8 cellular contexts compared by ENCODE assay signal in genomic region chr3:172042136-172042535, GRCh38. TPM values are rescaled to one million over a fixed set of nuclear protein-coding genes. Genes with fewer than 3 reads are reported as not detected.
DNase-seq lines count a peak whose midpoint lies in the region; ATAC-seq, FAIRE-seq and TF ChIP-seq lines count a peak whose summit lies in the region.

No MANE protein-coding gene starts in this region.

- H3K9me3 ChIP-seq in GM12878 (replicated peaks; ENCODE audit: control insufficient read depth, insufficient read depth, low read length) = no peaks in the 10 kb centered on the region
- H3K9me3 ChIP-seq in left lung = no peaks in the 10 kb centered on the region
- H3K9me3 ChIP-seq in tibial artery = no peaks in the 10 kb centered on the region
- H3K9me3 ChIP-seq in WERI-Rb-1 (ENCODE audit: severe bottlenecking) = no peaks in the 10 kb centered on the region

- no peak for DNase-seq in activated CD8-positive, alpha-beta T cell treated with anti-CD3 and anti-CD28 coated beads, Interleukin-2, amount 10 ng/mL, durations not matched to agents 7 days and 5 days
- no peak for DNase-seq in activated CD8-positive, alpha-beta T cell treated with anti-CD3 and anti-CD28 coated beads for 36 hours
- no peak for DNase-seq in GM12878 (ENCODE audit: low read depth, low spot score)
- DNase-seq in left lung = no peak
- no peak for DNase-seq in tibial artery
- no peak for DNase-seq in NCI-H2196 treated with DMSO at 0.1 percent for 48 hours (lab: John Stamatoyannopoulos, UW; ENCODE audit: unreplicated experiment)
- no peak for DNase-seq in Kasumi-1 (lab: John Stamatoyannopoulos, UW)
- no peak for DNase-seq in WERI-Rb-1

- TF ChIP-seq POLR2A in GM12878 (IDR thresholded peaks at IDR 0.05; ENCODE audit: low read depth, low read length) = no peak

- WGBS in GM12878 (ENCODE audit: insufficient coverage, insufficient replicate concordance, low lambda C conversion rate, missing lambda C conversion rate) = 84% methylated on average over 5 of the region's 5 CpGs

- no peak for FAIRE-seq in GM12878 (lab: Jason Lieb, UNC)

- TF ChIP-seq RAD21 in GM12878 (IDR thresholded peaks at IDR 0.05; ENCODE audit: insufficient read depth, low read depth, low read length) = no peak

- H3K79me2 ChIP-seq in GM12878 (ENCODE audit: control insufficient read depth, insufficient read depth, low read length) = peaks cover 75% of the 10 kb centered on the region

- H3K4me3 ChIP-seq in GM12878 (no peak overlapping the region), left lung (peak overlapping the region; percentile 99), tibial artery (peak overlapping the region; percentile 70 to 81), WERI-Rb-1 (ENCODE audit: low read depth, low read length) (no peak overlapping the region)

- no peaks in the 10 kb centered on the region for H3K9me3 Mint-ChIP-seq in activated CD8-positive, alpha-beta T cell treated with anti-CD3 and anti-CD28 coated beads, Interleukin-2, amount 10 ng/mL, durations not matched to agents 7 days and 5 days (ENCODE audit: insufficient read depth)
- no peaks in the 10 kb centered on the region for H3K9me3 Mint-ChIP-seq in activated CD8-positive, alpha-beta T cell treated with anti-CD3 and anti-CD28 coated beads for 36 hours

- no peak overlapping the region for H3K9ac ChIP-seq in GM12878 (ENCODE audit: control insufficient read depth, insufficient read depth, low read length)

- RAD21 ChIA-PET in GM12878 (lab: Charles Lee; ENCODE audit: unreplicated experiment) = interaction anchor here (0.9 to 7.5 kb wide), 14 partner anchors 15 to 290 kb away, joined by 3 to 70 read pairs (median 7); no protein-coding TSS in a partner anchor

- peaks cover 11% of the 10 kb centered on the region for H3K4me1 Mint-ChIP-seq in activated CD8-positive, alpha-beta T cell treated with anti-CD3 and anti-CD28 coated beads, Interleukin-2, amount 10 ng/mL, durations not matched to agents 7 days and 5 days (ENCODE audit: low read depth)
- H3K4me1 Mint-ChIP-seq in activated CD8-positive, alpha-beta T cell treated with anti-CD3 and anti-CD28 coated beads for 36 hours (ENCODE audit: low read depth) = peaks cover 42% of the 10 kb centered on the region

- BruUV-seq in GM12878 (replicated peaks; lab: Mats Ljungman, UMichigan) = no TSS peak

- H3K4me3 Mint-ChIP-seq in activated CD8-positive, alpha-beta T cell treated with anti-CD3 and anti-CD28 coated beads, Interleukin-2, amount 10 ng/mL, durations not matched to agents 7 days and 5 days = peak overlapping the region; percentile 18
- H3K4me3 Mint-ChIP-seq in activated CD8-positive, alpha-beta T cell treated with anti-CD3 and anti-CD28 coated beads for 36 hours = no peak overlapping the region

- no peak overlapping the region for H3K27ac Mint-ChIP-seq in activated CD8-positive, alpha-beta T cell treated with anti-CD3 and anti-CD28 coated beads, Interleukin-2, amount 10 ng/mL, durations not matched to agents 7 days and 5 days
- no peak overlapping the region for H3K27ac Mint-ChIP-seq in activated CD8-positive, alpha-beta T cell treated with anti-CD3 and anti-CD28 coated beads for 36 hours

- H3K4me1 ChIP-seq in GM12878 (ENCODE audit: control insufficient read depth, insufficient read depth, low read length) = peaks cover 7% of the 10 kb centered on the region; the same call in 1 of the 2 replicates
- H3K4me1 ChIP-seq in left lung = peaks cover 13 to 68% of the 10 kb centered on the region in 2 donors
- peaks cover 0 to 65% (median 23%) of the 10 kb centered on the region in 4 donors for H3K4me1 ChIP-seq in tibial artery

- H4K20me1 ChIP-seq in GM12878 (ENCODE audit: control insufficient read depth, insufficient read depth) = no peaks in the 10 kb centered on the region

- H3K27me3 Mint-ChIP-seq in activated CD8-positive, alpha-beta T cell treated with anti-CD3 and anti-CD28 coated beads, Interleukin-2, amount 10 ng/mL, durations not matched to agents 7 days and 5 days (ENCODE audit: low read depth) = peaks cover 5% of the 10 kb centered on the region
- H3K27me3 Mint-ChIP-seq in activated CD8-positive, alpha-beta T cell treated with anti-CD3 and anti-CD28 coated beads for 36 hours = no peaks in the 10 kb centered on the region

- intact Hi-C loops in activated CD8-positive, alpha-beta T cell treated with anti-CD3 and anti-CD28 coated beads for 36 hours (cut with micrococcal nuclease) = loop anchor here (5.0 kb wide), 1 partner anchor 65 kb away; no protein-coding TSS in a partner anchor
- intact Hi-C loops in GM12878 (cut with micrococcal nuclease; ENCODE audit: unreplicated experiment) = loop anchor here (5.0 kb wide), 1 partner anchor 90 kb away; no protein-coding TSS in a partner anchor
- intact Hi-C loops in left lung (cut with DNase I) = loop anchor here in 1 of 2 donors (5.0 kb wide), 1 partner anchor 85 kb away; no protein-coding TSS in a partner anchor
- intact Hi-C loops in tibial artery (cut with DNase I; ENCODE audit: low total_unique reads) = loop anchor here (5.0 kb wide), 1 partner anchor 290 kb away; no protein-coding TSS in a partner anchor

- POLR2A ChIA-PET in activated CD8-positive, alpha-beta T cell treated with anti-CD3 and anti-CD28 coated beads, Interleukin-2, amount 10 ng/mL, durations not matched to agents 7 days and 5 days (lab: Charles Lee) = interaction anchor here (1.1 kb wide), 1 partner anchor 45 kb away, joined by 3 read pairs; no protein-coding TSS in a partner anchor
- POLR2A ChIA-PET in activated CD8-positive, alpha-beta T cell treated with anti-CD3 and anti-CD28 coated beads for 36 hours (lab: Charles Lee) = interaction anchor here (0.6 kb wide), 1 partner anchor 708 kb away, joined by 4 read pairs; the partner anchor contains the start of gene ECT2
- POLR2A ChIA-PET in GM12878 (lab: Charles Lee) = interaction anchor here (0.6 to 1.7 kb wide), 10 partner anchors 11 to 185 kb away, joined by 3 to 11 read pairs (median 4); no protein-coding TSS in a partner anchor

- TF ChIP-seq EP300 in GM12878 (IDR thresholded peaks at IDR 0.05; ENCODE audit: borderline replicate concordance in 1 of 2, control insufficient read depth in 1 of 2, low read depth in 2 of 2, low read length in 2 of 2) = no peak

- in situ Hi-C loops in GM12878 (cut with MboI) = no loop called here

- no peak overlapping the region for H2AFZ ChIP-seq in GM12878 (ENCODE audit: control insufficient read depth, low read depth, low read length)

- no peak overlapping the region for H3K27ac ChIP-seq in GM12878 (ENCODE audit: control insufficient read depth, insufficient read depth)
- H3K27ac ChIP-seq in left lung = peak overlapping the region; percentile 98 to 99
- peak overlapping the region; percentile 97 to 100 for H3K27ac ChIP-seq in tibial artery
- no peak overlapping the region for H3K27ac ChIP-seq in WERI-Rb-1

- peak overlapping the region; percentile 34 for H3K4me2 ChIP-seq in GM12878 (ENCODE audit: control insufficient read depth, insufficient read depth)

- H3K27me3 ChIP-seq in GM12878 (replicated peaks in 1 of 2; ENCODE audit: control insufficient read depth in 2 of 2, insufficient read depth in 2 of 2, low read length in 1 of 2) (no peaks in the 10 kb centered on the region), left lung (no peaks in the 10 kb centered on the region), tibial artery (no peaks in the 10 kb centered on the region), WERI-Rb-1 (ENCODE audit: insufficient read depth, low read depth, severe bottlenecking) (no peaks in the 10 kb centered on the region)

- H3K36me3 ChIP-seq in GM12878 (ENCODE audit: control insufficient read depth in 2 of 2, insufficient read depth in 2 of 2, low read length in 1 of 2) (no peaks in the 10 kb centered on the region), left lung (no peaks in the 10 kb centered on the region), tibial artery (no peaks in the 10 kb centered on the region), WERI-Rb-1 (peaks cover 5% of the 10 kb centered on the region; the same call in 1 of the 2 replicates)

- H3K36me3 Mint-ChIP-seq in activated CD8-positive, alpha-beta T cell treated with anti-CD3 and anti-CD28 coated beads, Interleukin-2, amount 10 ng/mL, durations not matched to agents 7 days and 5 days (ENCODE audit: low read depth) = no peaks in the 10 kb centered on the region
- H3K36me3 Mint-ChIP-seq in activated CD8-positive, alpha-beta T cell treated with anti-CD3 and anti-CD28 coated beads for 36 hours (ENCODE audit: low read depth) = no peaks in the 10 kb centered on the region

- CTCF ChIA-PET in activated CD8-positive, alpha-beta T cell treated with anti-CD3 and anti-CD28 coated beads, Interleukin-2, amount 10 ng/mL, durations not matched to agents 7 days and 5 days (lab: Charles Lee) = interaction anchor here (0.7 to 1.5 kb wide), 4 partner anchors 12 to 290 kb away, joined by 3 to 5 read pairs (median 4); no protein-coding TSS in a partner anchor
- CTCF ChIA-PET in activated CD8-positive, alpha-beta T cell treated with anti-CD3 and anti-CD28 coated beads for 36 hours (lab: Charles Lee) = interaction anchor here (1.0 to 1.8 kb wide), 4 partner anchors 12 to 290 kb away, joined by 3 to 7 read pairs (median 3); no protein-coding TSS in a partner anchor
- CTCF ChIA-PET in GM12878 (lab: Yijun Ruan, JAX) = interaction anchor here (0.8 to 1.9 kb wide), 11 partner anchors 12 to 301 kb away, joined by 3 to 9 read pairs (median 4); no protein-coding TSS in a partner anchor

- SMC1A ChIA-PET in GM12878 (lab: Charles Lee; ENCODE audit: uncharacterized antibody, unreplicated experiment) = interaction anchor here (0.6 to 7.2 kb wide), 22 partner anchors 9 to 299 kb away, joined by 3 to 110 read pairs (median 5); no protein-coding TSS in a partner anchor

- TF ChIP-seq CTCF in activated CD8-positive, alpha-beta T cell treated with anti-CD3 and anti-CD28 coated beads for 36 hours (IDR thresholded peaks at IDR 0.05) = no peak
- TF ChIP-seq CTCF in GM12878 (IDR thresholded peaks at IDR 0.05 in 2 of 3, conservative IDR thresholded peaks at IDR 0.05 in 1 of 3; ENCODE audit: control insufficient read depth in 2 of 3, extremely low read depth in 1 of 3, insufficient read depth in 1 of 3, low read depth in 3 of 3, low read length in 3 of 3) (no peak), left lung (IDR thresholded peaks at IDR 0.05) (no peak), tibial artery (IDR thresholded peaks at IDR 0.05) (no peak), WERI-Rb-1 (IDR thresholded peaks at IDR 0.05; ENCODE audit: low read depth, low read length) (no peak)

- no peak for ATAC-seq in activated CD8-positive, alpha-beta T cell treated with anti-CD3 and anti-CD28 coated beads, Interleukin-2, amount 10 ng/mL, durations not matched to agents 7 days and 5 days
- no peak for ATAC-seq in activated CD8-positive, alpha-beta T cell treated with anti-CD3 and anti-CD28 coated beads for 36 hours
- ATAC-seq in GM12878 (no peak), left lung (no peak)

RNA-seq across cellular contexts. Expression of gene FNDC3B, which starts 2.8 kb away (rescaled TPM):
- total RNA-seq in activated CD8-positive, alpha-beta T cell treated with anti-CD3 and anti-CD28 coated beads, Interleukin-2, amount 10 ng/mL, durations not matched to agents 7 days and 5 days = 10 to 100 TPM; 11.5 to 12.3 TPM
- total RNA-seq in activated CD8-positive, alpha-beta T cell treated with anti-CD3 and anti-CD28 coated beads for 36 hours = 10 to 100 TPM; 10.6 to 12.0 TPM
- total RNA-seq in GM12878 (2013; cell fraction: nucleolus; rRNA removed) = 505 and 506 TPM in 2 replicates
- total RNA-seq in GM12878 (2014; rRNA removed) = 30.2 and 34.9 TPM in 2 replicates
- total RNA-seq in GM12878 (2014; rRNA removed; fragmentation: Illumina TruSeq; extraction: Trizol) = 29.0 and 32.3 TPM in 2 replicates
- total RNA-seq in GM12878 (2021) = 35.0 and 35.8 TPM in 2 replicates
- 13.0 TPM for polyA plus RNA-seq in GM12878 (2011; ENCODE audit: low read depth)
- 6.3 and 9.1 TPM in 2 replicates for polyA plus RNA-seq in GM12878 (2011; rRNA removed)
- 4.2 and 6.0 TPM in 2 replicates for polyA plus RNA-seq in GM12878 (2011; cell fraction: cytosol; rRNA removed)
- 17.9 and 21.3 TPM in 2 replicates for polyA plus RNA-seq in GM12878 (2011; cell fraction: nucleus; rRNA removed)
- polyA plus RNA-seq in GM12878 (2012) = 8.1 and 10.2 TPM in 2 replicates
- 15.0 and 26.0 TPM in 2 replicates for polyA plus RNA-seq in GM12878 (2014; fragmentation: Illumina TruSeq; extraction: Trizol)
- 10 to 100 TPM in 1 of 2 experiments, 1 to 10 TPM in 1; 7.9 to 11.9 TPM for polyA plus RNA-seq in GM12878 (2014; fragmentation: Nextera tagmentation; extraction: Ambion mirVana)
- 8.2 and 9.9 TPM in 2 replicates for polyA plus RNA-seq in GM12878 (2014; rRNA removed)
- polyA plus RNA-seq in GM12878 (2016; fragmentation: Nextera tagmentation; extraction: Ambion mirVana) = 10 to 100 TPM; 21.9 to 23.8 TPM
- 44.1 and 62.3 TPM in 2 replicates for polyA minus RNA-seq in GM12878 (2011; rRNA and poly(A)+ RNA removed)
- polyA minus RNA-seq in GM12878 (2011; cell fraction: cytosol; rRNA and poly(A)+ RNA removed) = 4.1 and 4.2 TPM in 2 replicates
- 63.8 and 111 TPM in 2 replicates for polyA minus RNA-seq in GM12878 (2011; cell fraction: nucleus; rRNA and poly(A)+ RNA removed)
- total RNA-seq in left lung = 100 to 1,000 TPM; 182 to 185 TPM

Comparison
In these comparisons a context has a peak if more than half of its experiments do, and no peak if none do; other contexts are left out.
1. H3K27ac ChIP-seq: peak in left lung (2 of 2) and tibial artery (2 of 2); none in GM12878 (single experiment) and WERI-Rb-1 (single experiment).
2. H3K4me3 ChIP-seq: peak in left lung (2 of 2) and tibial artery (2 of 2); none in GM12878 (single experiment) and WERI-Rb-1 (single experiment).